In the genomic region with DNA sequence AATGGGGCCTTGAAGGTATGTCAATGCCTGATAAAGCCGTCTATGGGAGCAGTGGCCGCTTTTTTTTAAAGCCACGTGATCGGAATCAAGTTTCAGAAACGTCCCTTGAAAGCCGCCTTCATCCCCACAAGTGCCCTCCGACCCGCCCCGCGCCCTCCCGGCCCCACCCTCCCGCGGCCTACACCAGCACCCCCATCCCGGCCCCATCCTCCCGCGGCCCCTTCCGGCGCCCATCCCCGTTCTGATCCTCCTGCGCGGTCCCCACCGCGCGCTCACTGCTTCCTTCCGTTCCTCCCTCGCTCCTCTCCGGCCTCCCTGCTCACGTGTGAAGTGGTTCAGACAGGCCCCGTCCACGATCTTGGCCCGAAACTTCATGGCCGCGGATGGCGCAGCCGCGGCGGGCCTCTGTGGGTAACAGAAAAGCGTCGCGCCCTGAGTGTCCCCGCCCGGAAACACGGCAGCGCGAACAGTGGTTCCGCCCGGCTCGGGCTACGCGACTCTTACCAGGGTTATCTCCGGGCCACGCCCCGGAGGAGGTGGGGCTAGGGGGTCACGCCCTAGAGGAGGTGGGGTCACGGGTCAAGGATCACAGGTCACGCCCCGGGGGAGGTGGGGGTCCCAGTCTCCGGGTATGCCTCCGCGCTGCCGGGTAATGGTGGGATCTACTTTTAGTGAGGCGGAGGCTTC, we compare ENCODE assay signal across 1 cellular context.
TF ChIP-seq lines count a peak whose summit lies in the region.

Gene HUS1 (minus strand): TSS at position 471 of the 687 bp plus-strand sequence. CDS start 96 bp downstream, at position 375.

TF ChIP-seq in HepG2, 621 proteins besides CTCF, POLR2A, EP300 and RAD21 (continued from another document):
- TF ChIP-seq, protein P1, sequence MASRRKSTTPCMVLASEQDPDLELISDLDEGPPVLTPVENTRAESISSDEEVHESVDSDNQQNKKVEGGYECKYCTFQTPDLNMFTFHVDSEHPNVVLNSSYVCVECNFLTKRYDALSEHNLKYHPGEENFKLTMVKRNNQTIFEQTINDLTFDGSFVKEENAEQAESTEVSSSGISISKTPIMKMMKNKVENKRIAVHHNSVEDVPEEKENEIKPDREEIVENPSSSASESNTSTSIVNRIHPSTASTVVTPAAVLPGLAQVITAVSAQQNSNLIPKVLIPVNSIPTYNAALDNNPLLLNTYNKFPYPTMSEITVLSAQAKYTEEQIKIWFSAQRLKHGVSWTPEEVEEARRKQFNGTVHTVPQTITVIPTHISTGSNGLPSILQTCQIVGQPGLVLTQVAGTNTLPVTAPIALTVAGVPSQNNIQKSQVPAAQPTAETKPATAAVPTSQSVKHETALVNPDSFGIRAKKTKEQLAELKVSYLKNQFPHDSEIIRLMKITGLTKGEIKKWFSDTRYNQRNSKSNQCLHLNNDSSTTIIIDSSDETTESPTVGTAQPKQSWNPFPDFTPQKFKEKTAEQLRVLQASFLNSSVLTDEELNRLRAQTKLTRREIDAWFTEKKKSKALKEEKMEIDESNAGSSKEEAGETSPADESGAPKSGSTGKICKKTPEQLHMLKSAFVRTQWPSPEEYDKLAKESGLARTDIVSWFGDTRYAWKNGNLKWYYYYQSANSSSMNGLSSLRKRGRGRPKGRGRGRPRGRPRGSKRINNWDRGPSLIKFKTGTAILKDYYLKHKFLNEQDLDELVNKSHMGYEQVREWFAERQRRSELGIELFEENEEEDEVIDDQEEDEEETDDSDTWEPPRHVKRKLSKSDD (CRISPR knock-in tag; IDR thresholded peaks at IDR 0.05; ENCODE audit: low read depth): 0 out of 2 replicates have a peak, but pooled peaks have one; percentile 51
- peak; percentile 75; the same call in 1 of the 2 replicates for TF ChIP-seq ZNF34 (CRISPR knock-in tag; IDR thresholded peaks at IDR 0.05; ENCODE audit: borderline replicate concordance)
- no peak for TF ChIP-seq ZNF260 (CRISPR knock-in tag; IDR thresholded peaks at IDR 0.05; ENCODE audit: borderline replicate concordance, low read depth)
- TF ChIP-seq ZC3H13 (CRISPR knock-in tag; IDR thresholded peaks at IDR 0.05): peak; percentile 50; the same call in 1 of the 2 replicates
- peak; percentile 74 for TF ChIP-seq HNRNPK (IDR thresholded peaks at IDR 0.05; ENCODE audit: low read depth, low read length, poor library complexity, severe bottlenecking)
- TF ChIP-seq HNF1B (CRISPR knock-in tag; IDR thresholded peaks at IDR 0.05): peak; percentile 90
- TF ChIP-seq ZNF550 (CRISPR knock-in tag; IDR thresholded peaks at IDR 0.05; ENCODE audit: borderline replicate concordance): no peak
- no peak for TF ChIP-seq ZNF224 (CRISPR knock-in tag; IDR thresholded peaks at IDR 0.05)
- peak; percentile 86 for TF ChIP-seq SRSF1 (optimal IDR thresholded peaks at IDR 0.05; ENCODE audit: low read depth, low read length)
- TF ChIP-seq ZNF740 (CRISPR knock-in tag; IDR thresholded peaks at IDR 0.05): peak; percentile 93; the same call in 1 of the 2 replicates
- no peak for TF ChIP-seq FOSL1 (CRISPR knock-in tag; IDR thresholded peaks at IDR 0.05; ENCODE audit: borderline replicate concordance)
- TF ChIP-seq, protein P2, sequence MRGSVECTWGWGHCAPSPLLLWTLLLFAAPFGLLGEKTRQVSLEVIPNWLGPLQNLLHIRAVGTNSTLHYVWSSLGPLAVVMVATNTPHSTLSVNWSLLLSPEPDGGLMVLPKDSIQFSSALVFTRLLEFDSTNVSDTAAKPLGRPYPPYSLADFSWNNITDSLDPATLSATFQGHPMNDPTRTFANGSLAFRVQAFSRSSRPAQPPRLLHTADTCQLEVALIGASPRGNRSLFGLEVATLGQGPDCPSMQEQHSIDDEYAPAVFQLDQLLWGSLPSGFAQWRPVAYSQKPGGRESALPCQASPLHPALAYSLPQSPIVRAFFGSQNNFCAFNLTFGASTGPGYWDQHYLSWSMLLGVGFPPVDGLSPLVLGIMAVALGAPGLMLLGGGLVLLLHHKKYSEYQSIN (CRISPR knock-in tag; IDR thresholded peaks at IDR 0.05; ENCODE audit: borderline replicate concordance): no peak
- 0 out of 2 replicates have a peak, but pooled peaks have one; percentile 21 for TF ChIP-seq DPF2 (CRISPR knock-in tag; IDR thresholded peaks at IDR 0.05; ENCODE audit: borderline replicate concordance, low read depth)
- peak; percentile 60 for TF ChIP-seq SKI (IDR thresholded peaks at IDR 0.05; ENCODE audit: partially characterized antibody)
- TF ChIP-seq SALL2 (CRISPR knock-in tag; IDR thresholded peaks at IDR 0.05): peak; percentile 96
- peak; percentile 60; the same call in 1 of the 2 replicates for TF ChIP-seq HHEX (CRISPR knock-in tag; IDR thresholded peaks at IDR 0.05)
- TF ChIP-seq, protein P3, sequence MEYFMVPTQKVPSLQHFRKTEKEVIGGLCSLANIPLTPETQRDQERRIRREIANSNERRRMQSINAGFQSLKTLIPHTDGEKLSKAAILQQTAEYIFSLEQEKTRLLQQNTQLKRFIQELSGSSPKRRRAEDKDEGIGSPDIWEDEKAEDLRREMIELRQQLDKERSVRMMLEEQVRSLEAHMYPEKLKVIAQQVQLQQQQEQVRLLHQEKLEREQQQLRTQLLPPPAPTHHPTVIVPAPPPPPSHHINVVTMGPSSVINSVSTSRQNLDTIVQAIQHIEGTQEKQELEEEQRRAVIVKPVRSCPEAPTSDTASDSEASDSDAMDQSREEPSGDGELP (IDR thresholded peaks at IDR 0.05; ENCODE audit: borderline replicate concordance, low read depth): no peak; the same call in 1 of the 2 replicates
